12 cellular contexts compared by ENCODE assay signal in genomic region chr9:70060883-70061507, GRCh38. TPM values are rescaled to one million over a fixed set of nuclear protein-coding genes. Genes with fewer than 3 reads are reported as not detected.
DNase-seq lines count a peak whose midpoint lies in the region; ATAC-seq, FAIRE-seq and TF ChIP-seq lines count a peak whose summit lies in the region.
"Had no signal": no experiment of that assay in that cellular context is flagged by ENCODE, and none has a peak within 500 bp of the region (broad histone marks: within the 10 kb centered on the region; RNA-seq: fewer than 3 reads in every experiment).

No MANE protein-coding gene starts in this region.

- no peaks in the 10 kb centered on the region for H3K79me2 ChIP-seq in keratinocyte (ENCODE audit: control insufficient read depth, insufficient read depth, low read length)

- intact Hi-C loops in activated T-helper 2 cell treated with anti-CD3 and anti-CD28 coated beads, Interferon-gamma antibody, Interleukin-2, Interleukin-4, amounts not matched to agents 10 μg/mL and 5 μg/mL and 100 μg/mL, durations not matched to agents 14 hours and 24 hours and 36 hours (cut with micrococcal nuclease), result no loop called here

- no peaks in the 10 kb centered on the region for H3K9me1 ChIP-seq in keratinocyte (ENCODE audit: control insufficient read depth, extremely low read depth, insufficient read depth, low read length)

- H3K27ac ChIP-seq in keratinocyte (ENCODE audit: control insufficient read depth, insufficient read depth, low read length) (no peak overlapping the region), suprapubic skin (no peak overlapping the region)
- H3K27ac ChIP-seq: ovary had no signal

- no peak overlapping the region for H2AFZ ChIP-seq in keratinocyte (ENCODE audit: control insufficient read depth, low read length)

- no peaks in the 10 kb centered on the region for H4K20me1 ChIP-seq in keratinocyte (ENCODE audit: control insufficient read depth, extremely low read depth, insufficient read depth, low read length)

- H3K36me3 ChIP-seq in keratinocyte (ENCODE audit: control insufficient read depth in 2 of 2, extremely low read depth in 1 of 2, insufficient read depth in 2 of 2, low read length in 2 of 2), result no peaks in the 10 kb centered on the region
- no peaks in the 10 kb centered on the region for H3K36me3 ChIP-seq in suprapubic skin
- H3K36me3 ChIP-seq: ovary had no signal

- H3K9me3 ChIP-seq in keratinocyte (ENCODE audit: control insufficient read depth, low read depth, low read length) (no peaks in the 10 kb centered on the region), suprapubic skin (no peaks in the 10 kb centered on the region)
- H3K9me3 ChIP-seq: ovary had no signal

- H3K4me1 Mint-ChIP-seq in activated T-helper 2 cell treated with anti-CD3 and anti-CD28 coated beads, Interferon-gamma antibody, Interleukin-2, Interleukin-4, amounts not matched to agents 10 μg/mL and 5 μg/mL and 100 μg/mL, durations not matched to agents 14 hours and 24 hours and 36 hours (ENCODE audit: low read depth), result no peaks in the 10 kb centered on the region

- no peak overlapping the region for H3K9ac ChIP-seq in keratinocyte (ENCODE audit: control insufficient read depth, extremely low read depth, insufficient read depth, low read length)

- TF ChIP-seq POLR2A in suprapubic skin (IDR thresholded peaks at IDR 0.05), result no peak

- dilution Hi-C loops in keratinocyte (cut with MboI; ENCODE audit: extremely low pct_ligation_motif_present, low sequenced_read_pairs), result no loop called here

- H3K27me3 ChIP-seq in keratinocyte (ENCODE audit: control insufficient read depth, extremely low read depth, insufficient read depth, low read length) (no peaks in the 10 kb centered on the region), suprapubic skin (no peaks in the 10 kb centered on the region)
- H3K27me3 ChIP-seq: ovary had no signal

- peak; percentile 23 for FAIRE-seq in keratinocyte (lab: Jason Lieb, UNC)
- no peak for FAIRE-seq in D721Med (lab: Jason Lieb, UNC)

- H3K4me1 ChIP-seq in keratinocyte (ENCODE audit: control insufficient read depth, extremely low read depth, insufficient read depth, low read length) (peaks cover 15% of the 10 kb centered on the region), suprapubic skin (peaks cover 22% of the 10 kb centered on the region)

- DNase-seq in keratinocyte (ENCODE audit: low read depth, low spot score) (no peak), D721Med (ENCODE audit: insufficient read length, low spot score) (no peak), Ammon's horn (ENCODE audit: low spot score) (no peak), suprapubic skin (ENCODE audit: low spot score in 2 of 2) (no peak)
- DNase-seq in activated T-helper 2 cell treated with anti-CD3 and anti-CD28 coated beads, Interferon-gamma antibody, Interleukin-2, Interleukin-4, amounts not matched to agents 10 μg/mL and 5 μg/mL and 100 μg/mL, durations not matched to agents 14 hours and 24 hours and 36 hours (ENCODE audit: low spot score), result no peak
- DNase-seq: DMS153, ovary had no signal

- TF ChIP-seq CTCF in keratinocyte (optimal IDR thresholded peaks at IDR 0.05 in 1 of 3, IDR thresholded peaks at IDR 0.05 in 1 of 3, conservative IDR thresholded peaks at IDR 0.05 in 1 of 3; ENCODE audit: extremely low read depth in 1 of 3, insufficient read depth in 2 of 3, low read length in 3 of 3) (no peak), D721Med (IDR thresholded peaks at IDR 0.05; ENCODE audit: insufficient read depth, missing control alignments) (no peak), suprapubic skin (IDR thresholded peaks at IDR 0.05) (no peak)

- H3K36me3 Mint-ChIP-seq in activated T-helper 2 cell treated with anti-CD3 and anti-CD28 coated beads, Interferon-gamma antibody, Interleukin-2, Interleukin-4, amounts not matched to agents 10 μg/mL and 5 μg/mL and 100 μg/mL, durations not matched to agents 14 hours and 24 hours and 36 hours (ENCODE audit: low read depth), result no peaks in the 10 kb centered on the region
- H3K36me3 Mint-ChIP-seq: activated naive CD8-positive, alpha-beta T cell had no signal

- H3K4me3 ChIP-seq in keratinocyte (ENCODE audit: control insufficient read depth in 2 of 3, extremely low read depth in 1 of 3, insufficient read depth in 2 of 3, low read depth in 1 of 3, low read length in 3 of 3) (no peak overlapping the region), suprapubic skin (no peak overlapping the region)
- H3K4me3 ChIP-seq: ovary had no signal

- H3K4me2 ChIP-seq in keratinocyte (ENCODE audit: control insufficient read depth, extremely low read depth, insufficient read depth, low read depth, low read length), result no peak overlapping the region

- H3K4me3 Mint-ChIP-seq in activated T-helper 2 cell treated with anti-CD3 and anti-CD28 coated beads, Interferon-gamma antibody, Interleukin-2, Interleukin-4, amounts not matched to agents 10 μg/mL and 5 μg/mL and 100 μg/mL, durations not matched to agents 14 hours and 24 hours and 36 hours (ENCODE audit: low read depth), result no peak overlapping the region
- H3K4me3 Mint-ChIP-seq: activated naive CD8-positive, alpha-beta T cell had no signal

- peaks cover 2% of the 10 kb centered on the region for H3K27me3 Mint-ChIP-seq in activated T-helper 2 cell treated with anti-CD3 and anti-CD28 coated beads, Interferon-gamma antibody, Interleukin-2, Interleukin-4, amounts not matched to agents 10 μg/mL and 5 μg/mL and 100 μg/mL, durations not matched to agents 14 hours and 24 hours and 36 hours (ENCODE audit: low read depth)

- no peak for TF ChIP-seq EP300 in suprapubic skin (IDR thresholded peaks at IDR 0.05)

- no peaks in the 10 kb centered on the region for H3K9me3 Mint-ChIP-seq in activated T-helper 2 cell treated with anti-CD3 and anti-CD28 coated beads, Interferon-gamma antibody, Interleukin-2, Interleukin-4, amounts not matched to agents 10 μg/mL and 5 μg/mL and 100 μg/mL, durations not matched to agents 14 hours and 24 hours and 36 hours

- ATAC-seq in GM18870 (IDR thresholded peaks at IDR 0.05; ENCODE audit: unreplicated experiment), result peak; percentile 98
- ATAC-seq in GM21786 (IDR thresholded peaks at IDR 0.05; ENCODE audit: unreplicated experiment), result peak; percentile 95
- ATAC-seq in HG03354 (IDR thresholded peaks at IDR 0.05; ENCODE audit: poor library complexity, severe bottlenecking, unreplicated experiment), result peak; percentile 98
- ATAC-seq: activated CD4-positive, CD25-positive, alpha-beta regulatory T cell treated with anti-CD3 and anti-CD28 coated beads, Interleukin-2, amount 50 U/mL, for 24 hours had no signal

- no peak overlapping the region for H3K27ac Mint-ChIP-seq in activated T-helper 2 cell treated with anti-CD3 and anti-CD28 coated beads, Interferon-gamma antibody, Interleukin-2, Interleukin-4, amounts not matched to agents 10 μg/mL and 5 μg/mL and 100 μg/mL, durations not matched to agents 14 hours and 24 hours and 36 hours
- H3K27ac Mint-ChIP-seq: activated naive CD8-positive, alpha-beta T cell had no signal

RNA-seq across cellular contexts. Expression of gene MAMDC2, which starts 17.3 kb away (rescaled TPM):
- 1.3 to 8.2 TPM (median 4.2 TPM) in 3 replicates for polyA plus RNA-seq in keratinocyte
- polyA plus RNA-seq in keratinocyte (2011; ENCODE audit: low read depth), result 0.21 TPM
- 0.83 and 1.1 TPM in 2 replicates for polyA plus RNA-seq in keratinocyte (2011; cell fraction: cytosol; rRNA removed)
- 3.7 and 4.0 TPM in 2 replicates for polyA plus RNA-seq in keratinocyte (2011; cell fraction: nucleus; rRNA removed)
- polyA plus RNA-seq in keratinocyte (2012; ENCODE audit: low replicate concordance), result 0.31 and 6.7 TPM in 2 replicates
- 2.0 to 4.7 TPM (median 4.4 TPM) in 3 replicates for polyA minus RNA-seq in keratinocyte
- polyA minus RNA-seq in keratinocyte (2011; cell fraction: cytosol; rRNA and poly(A)+ RNA removed), result 1.5 TPM
- 3.3 and 4.8 TPM in 2 replicates for polyA minus RNA-seq in keratinocyte (2011; cell fraction: nucleus; rRNA and poly(A)+ RNA removed)
- total RNA-seq in suprapubic skin, result 10 to 100 TPM in 2 of 4 donors, 1 to 10 TPM in 2; 4.1 to 17.3 (median 9.3) TPM
- total RNA-seq in activated T-helper 2 cell treated with anti-CD3 and anti-CD28 coated beads, Interferon-gamma antibody, Interleukin-2, Interleukin-4, amounts not matched to agents 10 μg/mL and 5 μg/mL and 100 μg/mL, durations not matched to agents 14 hours and 24 hours and 36 hours, result not detected in 2 replicates
